ENCODE assay signal across 23 cellular contexts in genomic region chr14:56676042-56676441, GRCh38.
DNase-seq lines count a peak whose midpoint lies in the region; ATAC-seq lines count a peak whose summit lies in the region.
"Had no signal": no experiment of that assay in that cellular context is flagged by ENCODE, and none has a peak within 500 bp of the region (broad histone marks: within the 10 kb centered on the region; RNA-seq: fewer than 3 reads in every experiment).

No MANE protein-coding gene starts in this region.

- H3K4me1 Mint-ChIP-seq in stimulated activated memory B cell treated with anti-CD40 and anti-IgM and Interleukin-4, amounts not matched to agents 10 μg/mL and 1 μg/mL and 100 μg/mL, for 72 hours: no peaks in the 10 kb centered on the region

- no peak overlapping the region for H3K27ac Mint-ChIP-seq in stimulated activated memory B cell treated with anti-CD40 and anti-IgM and Interleukin-4, amounts not matched to agents 10 μg/mL and 1 μg/mL and 100 μg/mL, for 72 hours

- H3K9me3 Mint-ChIP-seq in stimulated activated memory B cell treated with anti-CD40 and anti-IgM and Interleukin-4, amounts not matched to agents 10 μg/mL and 1 μg/mL and 100 μg/mL, for 72 hours: peaks cover 3% of the 10 kb centered on the region

- ATAC-seq in esophagus mucosa (peak; percentile 86), left ventricle myocardium superior (no peak)
- ATAC-seq in stimulated activated memory B cell treated with anti-CD40 and anti-IgM and Interleukin-4, amounts not matched to agents 10 μg/mL and 1 μg/mL and 100 μg/mL, for 72 hours: peak; percentile 8
- ATAC-seq: K562 had no signal

- no peaks in the 10 kb centered on the region for H3K27me3 Mint-ChIP-seq in stimulated activated memory B cell treated with anti-CD40 and anti-IgM and Interleukin-4, amounts not matched to agents 10 μg/mL and 1 μg/mL and 100 μg/mL, for 72 hours

- no peak overlapping the region for H3K4me3 Mint-ChIP-seq in stimulated activated memory B cell treated with anti-CD40 and anti-IgM and Interleukin-4, amounts not matched to agents 10 μg/mL and 1 μg/mL and 100 μg/mL, for 72 hours

- DNase-seq in SIG-M5 treated with dmso at 0.1 percent for 504 hours (lab: John Stamatoyannopoulos, UW; ENCODE audit: unreplicated experiment) (peak; percentile 64), SIG-M5 (lab: John Stamatoyannopoulos, UW) (no peak), left ventricle myocardium superior (no peak), NCI-H1417 treated with DMSO at 0.1 percent for 48 hours (lab: John Stamatoyannopoulos, UW) (no peak), caudate nucleus (lab: John Stamatoyannopoulos, UW) (no peak)
- DNase-seq: DMS153, DND-41, H7, Kasumi-1, NCI-H1092 treated with DMSO at 0.1 percent for 48 hours, NCI-H1436 treated with DMSO at 0.1 percent for 48 hours, NCI-H187 treated with DMSO at 0.1 percent for 48 hours, NCI-H2171 treated with DMSO at 0.1 percent for 48 hours, NCI-H345, NCI-H524 treated with DMSO at 0.1 percent for 48 hours, NCI-H774, RPMI8226, SHP77, SK-N-SH had no signal

- H3K36me3 Mint-ChIP-seq in stimulated activated memory B cell treated with anti-CD40 and anti-IgM and Interleukin-4, amounts not matched to agents 10 μg/mL and 1 μg/mL and 100 μg/mL, for 72 hours: no peaks in the 10 kb centered on the region

- H3K27ac ChIP-seq in caudate nucleus (ENCODE audit: low read depth, low read length): no peak overlapping the region
- H3K27ac ChIP-seq: 22Rv1 had no signal

- intact Hi-C loops in left ventricle myocardium superior (cut with micrococcal nuclease): no loop called here
